Comparison of ENCODE assay signal across 1 cellular context in genomic region chr17:2335726-2336214, GRCh38.
TF ChIP-seq lines count a peak whose summit lies in the region.

No MANE protein-coding gene starts in this region.

TF ChIP-seq in H1, 55 proteins besides CTCF, POLR2A, EP300 and RAD21:
- TF ChIP-seq TEAD4 (IDR thresholded peaks at IDR 0.05; ENCODE audit: low read depth, low read length) (peak; percentile 73), CHD1 (IDR thresholded peaks at IDR 0.05; ENCODE audit: low read depth, low read length) (no peak), SAP30 (IDR thresholded peaks at IDR 0.05; ENCODE audit: insufficient read depth, insufficient replicate concordance, low read length) (peak; percentile 82), MAX (IDR thresholded peaks at IDR 0.05) (peak; percentile 74)
